In the genomic region with DNA sequence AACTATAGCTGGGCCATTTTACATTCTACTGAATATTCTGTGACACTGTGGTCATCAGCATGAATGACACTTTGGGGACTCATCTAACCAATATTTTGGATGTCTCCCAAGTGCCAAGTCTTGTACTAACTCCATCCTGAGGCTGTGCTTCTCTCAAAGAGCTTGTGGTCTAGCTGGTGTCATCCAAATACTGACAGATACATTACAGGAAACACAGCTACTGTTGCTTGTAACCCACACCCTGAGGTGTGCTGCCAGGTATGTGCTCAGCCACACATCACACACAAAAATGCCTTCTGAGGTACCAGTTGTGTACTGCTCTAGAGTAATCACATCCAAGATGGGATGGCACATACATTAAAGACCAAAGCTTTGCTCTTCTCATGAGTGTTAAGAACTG, we compare ENCODE assay signal across 16 cellular contexts.
DNase-seq lines count a peak whose midpoint lies in the region; ATAC-seq and TF ChIP-seq lines count a peak whose summit lies in the region.
"Had no signal": no experiment of that assay in that cellular context is flagged by ENCODE, and none has a peak within 500 bp of the region (broad histone marks: within the 10 kb centered on the region; RNA-seq: fewer than 3 reads in every experiment).

No MANE protein-coding gene starts in this region.

- no peak overlapping the region for H3K4me3 ChIP-seq in osteoblast (ENCODE audit: insufficient read depth, low read length)
- H3K4me3 ChIP-seq: A549 had no signal

- no peaks in the 10 kb centered on the region for H3K79me2 ChIP-seq in osteoblast (ENCODE audit: insufficient read depth, low read length)

- no peak overlapping the region for H3K27ac Mint-ChIP-seq in central memory CD8-positive, alpha-beta T cell (ENCODE audit: low read depth)

- H3K4me1 Mint-ChIP-seq in central memory CD8-positive, alpha-beta T cell, result no peaks in the 10 kb centered on the region

- no peak for TF ChIP-seq CTCF in osteoblast (IDR thresholded peaks at IDR 0.05; ENCODE audit: extremely low read depth, low read depth, low read length)

- H3K27ac ChIP-seq in osteoblast (ENCODE audit: low read depth, low read length) (peak overlapping the region; percentile 48), caudate nucleus (ENCODE audit: low read depth, low read length) (no peak overlapping the region)
- H3K27ac ChIP-seq: A549, C4-2B had no signal

- H3K4me2 ChIP-seq in osteoblast (ENCODE audit: insufficient read depth, low read length), result no peak overlapping the region
- H3K4me2 ChIP-seq: A549 had no signal

- no peaks in the 10 kb centered on the region for H3K9me3 ChIP-seq in osteoblast (ENCODE audit: low read depth, low read length)
- H3K9me3 ChIP-seq: A549 had no signal

- H3K36me3 Mint-ChIP-seq in central memory CD8-positive, alpha-beta T cell (ENCODE audit: insufficient read depth), result no peaks in the 10 kb centered on the region

- H3K4me1 ChIP-seq in osteoblast (ENCODE audit: insufficient read depth, low read length), result peaks cover 28% of the 10 kb centered on the region

- H3K36me3 ChIP-seq in osteoblast (ENCODE audit: insufficient read depth, low read length), result no peaks in the 10 kb centered on the region

- H3K9me3 Mint-ChIP-seq in central memory CD8-positive, alpha-beta T cell, result no peaks in the 10 kb centered on the region
- H3K9me3 Mint-ChIP-seq: H9 had no signal

- ATAC-seq in central memory CD8-positive, alpha-beta T cell (replicated peaks; ENCODE audit: extremely low read depth, poor library complexity, severe bottlenecking), result peak; percentile 12
- no peak for ATAC-seq in HG03095 (IDR thresholded peaks at IDR 0.05; ENCODE audit: unreplicated experiment)
- ATAC-seq: A549, Panc1, Right ventricle myocardium inferior had no signal

- H4K20me1 ChIP-seq in osteoblast (ENCODE audit: insufficient read depth, low read length), result no peaks in the 10 kb centered on the region

- no peak overlapping the region for H2AFZ ChIP-seq in osteoblast (ENCODE audit: low read length)

- no peaks in the 10 kb centered on the region for H3K27me3 Mint-ChIP-seq in central memory CD8-positive, alpha-beta T cell

- H3K4me3 Mint-ChIP-seq in central memory CD8-positive, alpha-beta T cell, result no peak overlapping the region
- H3K4me3 Mint-ChIP-seq: H9 had no signal

- H3K27me3 ChIP-seq in osteoblast (ENCODE audit: insufficient read depth, low read length), result no peaks in the 10 kb centered on the region

- peak; percentile 7 for DNase-seq in EL
- DNase-seq in HK-2 (ENCODE audit: unreplicated experiment), result peak; percentile 20
- DNase-seq in central memory CD8-positive, alpha-beta T cell (ENCODE audit: low spot score in 2 of 2), result no peak
- no peak for DNase-seq in osteoblast (ENCODE audit: insufficient read length, low spot score, missing footprints)
- no peak for DNase-seq in caudate nucleus (lab: John Stamatoyannopoulos, UW)
- no peak for DNase-seq in NCI-H526 treated with DMSO at 0.1 percent for 48 hours (lab: John Stamatoyannopoulos, UW)
- DNase-seq: H9, KBM-7, NCI-H1048, NCI-H2081 treated with DMSO at 0.1 percent for 48 hours, NCI-H510A treated with DMSO at 0.1 percent for 48 hours had no signal

Comparison
In these comparisons a context has a peak if more than half of its experiments do, and no peak if none do; other contexts are left out.
1. DNase-seq: peak in EL (single experiment) and HK-2 (single experiment); none in central memory CD8-positive, alpha-beta T cell (0 of 2), osteoblast (single experiment), caudate nucleus (0 of 61) and NCI-H526 treated with DMSO at 0.1 percent for 48 hours (single experiment).